In genomic region chr6:155041781-155042279, GRCh38 we compare ENCODE assay signal across 1 cellular context.
TF ChIP-seq lines count a peak whose summit lies in the region.

No MANE protein-coding gene starts in this region.

TF ChIP-seq in GM23338, 12 proteins besides CTCF, POLR2A, EP300 and RAD21 (continued from another document):
- TF ChIP-seq ZNF462 (CRISPR knock-in tag; IDR thresholded peaks at IDR 0.05): no peak
- TF ChIP-seq CREB1 (CRISPR knock-in tag; IDR thresholded peaks at IDR 0.05; ENCODE audit: low read depth): no peak
- TF ChIP-seq EZH2 (IDR thresholded peaks at IDR 0.05; ENCODE audit: low read depth, unreplicated experiment): no peak
- TF ChIP-seq REST (IDR thresholded peaks at IDR 0.05; ENCODE audit: unreplicated experiment): no peak
- no peak for TF ChIP-seq STAT1 (IDR thresholded peaks at IDR 0.05; ENCODE audit: unreplicated experiment)
- no peak for TF ChIP-seq ZNF331 (CRISPR knock-in tag; IDR thresholded peaks at IDR 0.05; ENCODE audit: low read depth)
- no peak for TF ChIP-seq EZH2phosphoT487 (IDR thresholded peaks at IDR 0.05; ENCODE audit: unreplicated experiment)
- no peak for TF ChIP-seq POLR2AphosphoS5 (IDR thresholded peaks at IDR 0.05; ENCODE audit: low read depth)
- TF ChIP-seq ZNF114 (CRISPR knock-in tag; IDR thresholded peaks at IDR 0.05): no peak
- TF ChIP-seq ETS1 (IDR thresholded peaks at IDR 0.05): no peak
